ENCODE assay signal across 20 cellular contexts in the genomic region with DNA sequence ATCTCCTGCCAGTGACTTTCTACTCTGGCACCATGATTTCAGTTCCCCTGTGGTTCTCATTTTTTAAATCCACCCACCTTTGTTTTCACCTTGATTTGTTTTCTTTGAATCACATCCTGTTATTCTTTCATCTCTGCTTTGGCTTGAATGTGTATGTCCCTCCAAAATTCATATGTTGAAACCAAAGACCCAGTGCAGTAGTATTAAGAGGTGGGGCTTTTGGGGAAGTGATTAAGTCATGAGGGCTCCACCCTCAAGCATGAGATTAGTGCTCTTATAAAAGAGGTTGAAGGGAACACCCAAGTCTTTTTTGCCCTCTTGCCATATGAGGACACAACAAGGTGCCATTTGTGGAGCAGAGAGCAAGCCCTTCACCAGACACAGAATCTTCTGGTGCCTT.
A peak's percentile ranks its signal among the peaks of the same experiment; 100 is the strongest.
DNase-seq lines count a peak whose midpoint lies in the region; ATAC-seq and TF ChIP-seq lines count a peak whose summit lies in the region.
"Had no signal": no experiment of that assay in that cellular context is flagged by ENCODE, and none has a peak within 500 bp of the region (broad histone marks: within the 10 kb centered on the region; RNA-seq: fewer than 3 reads in every experiment).

No MANE protein-coding gene starts in this region.

- H3K4me2 ChIP-seq in skeletal muscle satellite cell (ENCODE audit: low read length) (peak overlapping the region; percentile 2), neural progenitor cell (no peak overlapping the region)

- no peak overlapping the region for H3K27ac ChIP-seq in neural progenitor cell
- H3K27ac ChIP-seq: psoas muscle, testis had no signal

- peaks cover 42% of the 10 kb centered on the region for H3K36me3 Mint-ChIP-seq in activated CD4-positive, alpha-beta T cell treated with anti-CD3 and anti-CD28 coated beads, Interleukin-2, amount 10 ng/mL, durations not matched to agents 24 days and 14 days (ENCODE audit: low read depth)
- H3K36me3 Mint-ChIP-seq in activated naive CD8-positive, alpha-beta T cell treated with anti-CD3 and anti-CD28 coated beads, Interleukin-2, amount 50 U/mL, for 24 hours (ENCODE audit: low read depth) = peaks cover 20% of the 10 kb centered on the region
- H3K36me3 Mint-ChIP-seq in neural progenitor cell = no peaks in the 10 kb centered on the region

- intact Hi-C loops in activated CD4-positive, alpha-beta T cell treated with anti-CD3 and anti-CD28 coated beads, Interleukin-2, amount 10 ng/mL, durations not matched to agents 24 days and 14 days (cut with micrococcal nuclease) = loop anchor here (1.0 kb wide), 1 partner anchor 9 kb away; no protein-coding TSS in a partner anchor
- intact Hi-C loops in head of caudate nucleus (cut with DNase I) = no loop called here

- H3K9ac ChIP-seq in skeletal muscle satellite cell (ENCODE audit: low read depth, low read length) (no peak overlapping the region), neural progenitor cell (no peak overlapping the region)

- H3K27ac Mint-ChIP-seq in activated CD4-positive, alpha-beta T cell treated with anti-CD3 and anti-CD28 coated beads, Interleukin-2, amount 10 ng/mL, durations not matched to agents 24 days and 14 days = peak overlapping the region; percentile 78
- H3K27ac Mint-ChIP-seq in activated naive CD8-positive, alpha-beta T cell treated with anti-CD3 and anti-CD28 coated beads, Interleukin-2, amount 50 U/mL, for 24 hours = no peak overlapping the region
- no peak overlapping the region for H3K27ac Mint-ChIP-seq in neural progenitor cell
- H3K27ac Mint-ChIP-seq: memory B cell; natural killer cell treated with Interleukin-12 subunit alpha and Interleukin-12 subunit beta and Interleukin-15 and Interleukin-18, amount 100 ng/mL, for 72 hours had no signal

- H3K79me2 ChIP-seq in neural progenitor cell (ENCODE audit: low read depth) = no peaks in the 10 kb centered on the region

- peaks cover 10% of the 10 kb centered on the region for H3F3A ChIP-seq in neural progenitor cell (ENCODE audit: low read depth)

- peaks cover 11% of the 10 kb centered on the region for H3K4me1 ChIP-seq in skeletal muscle satellite cell (ENCODE audit: control insufficient read depth, insufficient read depth, low read length)
- peaks cover 5% of the 10 kb centered on the region for H3K4me1 ChIP-seq in neural progenitor cell
- H3K4me1 ChIP-seq: psoas muscle, spleen, testis had no signal

- peak overlapping the region; percentile 61 for H3K4me3 Mint-ChIP-seq in activated CD4-positive, alpha-beta T cell treated with anti-CD3 and anti-CD28 coated beads, Interleukin-2, amount 10 ng/mL, durations not matched to agents 24 days and 14 days
- H3K4me3 Mint-ChIP-seq in activated naive CD8-positive, alpha-beta T cell treated with anti-CD3 and anti-CD28 coated beads, Interleukin-2, amount 50 U/mL, for 24 hours = no peak overlapping the region
- no peak overlapping the region for H3K4me3 Mint-ChIP-seq in neural progenitor cell
- H3K4me3 Mint-ChIP-seq: CD14-positive monocyte; memory B cell; natural killer cell treated with Interleukin-12 subunit alpha and Interleukin-12 subunit beta and Interleukin-15 and Interleukin-18, amount 100 ng/mL, for 72 hours had no signal

- H3K4me1 Mint-ChIP-seq in activated CD4-positive, alpha-beta T cell treated with anti-CD3 and anti-CD28 coated beads, Interleukin-2, amount 10 ng/mL, durations not matched to agents 24 days and 14 days = peaks cover 57% of the 10 kb centered on the region
- H3K4me1 Mint-ChIP-seq in activated naive CD8-positive, alpha-beta T cell treated with anti-CD3 and anti-CD28 coated beads, Interleukin-2, amount 50 U/mL, for 24 hours = peaks cover 15% of the 10 kb centered on the region
- H3K4me1 Mint-ChIP-seq in neural progenitor cell = no peaks in the 10 kb centered on the region
- H3K4me1 Mint-ChIP-seq: memory B cell had no signal

- H3K27me3 Mint-ChIP-seq in activated CD4-positive, alpha-beta T cell treated with anti-CD3 and anti-CD28 coated beads, Interleukin-2, amount 10 ng/mL, durations not matched to agents 24 days and 14 days = no peaks in the 10 kb centered on the region
- no peaks in the 10 kb centered on the region for H3K27me3 Mint-ChIP-seq in activated naive CD8-positive, alpha-beta T cell treated with anti-CD3 and anti-CD28 coated beads, Interleukin-2, amount 50 U/mL, for 24 hours
- H3K27me3 Mint-ChIP-seq in neural progenitor cell (ENCODE audit: insufficient read depth, low read depth) = no peaks in the 10 kb centered on the region
- H3K27me3 Mint-ChIP-seq: memory B cell; natural killer cell treated with Interleukin-12 subunit alpha and Interleukin-12 subunit beta and Interleukin-15 and Interleukin-18, amount 100 ng/mL, for 72 hours; T-cell had no signal

- TF ChIP-seq CTCF in neural progenitor cell (IDR thresholded peaks at IDR 0.05) = no peak

- H3K9me3 Mint-ChIP-seq in activated CD4-positive, alpha-beta T cell treated with anti-CD3 and anti-CD28 coated beads, Interleukin-2, amount 10 ng/mL, durations not matched to agents 24 days and 14 days = peaks cover 26% of the 10 kb centered on the region
- H3K9me3 Mint-ChIP-seq in activated naive CD8-positive, alpha-beta T cell treated with anti-CD3 and anti-CD28 coated beads, Interleukin-2, amount 50 U/mL, for 24 hours = peaks cover 5% of the 10 kb centered on the region
- peaks cover 5% of the 10 kb centered on the region for H3K9me3 Mint-ChIP-seq in neural progenitor cell
- H3K9me3 Mint-ChIP-seq: natural killer cell treated with Interleukin-12 subunit alpha and Interleukin-12 subunit beta and Interleukin-15 and Interleukin-18, amount 100 ng/mL, for 72 hours had no signal

- no peak overlapping the region for H2AFZ ChIP-seq in neural progenitor cell (replicated peaks)

- H3K4me3 ChIP-seq in skeletal muscle satellite cell (ENCODE audit: low read length) (no peak overlapping the region), neural progenitor cell (no peak overlapping the region)
- H3K4me3 ChIP-seq: K562, psoas muscle, spleen, testis had no signal

- peak; percentile 71 for DNase-seq in activated CD4-positive, alpha-beta T cell treated with anti-CD3 and anti-CD28 coated beads, Interleukin-2, amount 10 ng/mL, durations not matched to agents 24 days and 14 days
- DNase-seq in activated CD4-positive, alpha-beta T cell treated with anti-CD3 and anti-CD28 coated beads for 1 hour = no peak
- DNase-seq in OCI-M1 (lab: John Stamatoyannopoulos, UW) (peak; percentile 0), neural progenitor cell (ENCODE audit: low spot score) (no peak), NCI-H2081 treated with DMSO at 0.1 percent for 48 hours (lab: John Stamatoyannopoulos, UW) (no peak), head of caudate nucleus (no peak)
- no peak for DNase-seq in activated naive CD8-positive, alpha-beta T cell treated with anti-CD3 and anti-CD28 coated beads, Interleukin-2, amount 50 U/mL, for 24 hours
- DNase-seq: DMS153, NCI-H1048, NCI-H524 treated with DMSO at 0.1 percent for 48 hours, psoas muscle, SHP77, spleen, T-cell, testis had no signal

- H3K9me3 ChIP-seq in skeletal muscle satellite cell (replicated peaks; ENCODE audit: low read length) (peaks cover 9% of the 10 kb centered on the region), neural progenitor cell (ENCODE audit: low read depth) (no peaks in the 10 kb centered on the region)
- H3K9me3 ChIP-seq: psoas muscle, testis had no signal

- H3K27me3 ChIP-seq in skeletal muscle satellite cell (ENCODE audit: control insufficient read depth, insufficient read depth, low read length) = no peaks in the 10 kb centered on the region
- no peaks in the 10 kb centered on the region for H3K27me3 ChIP-seq in neural progenitor cell
- H3K27me3 ChIP-seq: spleen, testis had no signal

- H3K36me3 ChIP-seq in skeletal muscle satellite cell (ENCODE audit: insufficient read depth, low read length) = no peaks in the 10 kb centered on the region
- no peaks in the 10 kb centered on the region for H3K36me3 ChIP-seq in neural progenitor cell

- peak; percentile 40 for ATAC-seq in activated naive CD8-positive, alpha-beta T cell treated with anti-CD3 and anti-CD28 coated beads, Interleukin-2, amount 50 U/mL, for 24 hours
- ATAC-seq: K562; natural killer cell treated with Interleukin-12 subunit alpha and Interleukin-12 subunit beta and Interleukin-15 and Interleukin-18, amount 100 ng/mL, for 72 hours; psoas muscle had no signal

- H4K20me1 ChIP-seq in neural progenitor cell (ENCODE audit: low read depth) = no peaks in the 10 kb centered on the region

Comparison
In these comparisons a context has a peak if more than half of its experiments do, and no peak if none do; other contexts are left out.
1. DNase-seq: peak in activated CD4-positive, alpha-beta T cell treated with anti-CD3 and anti-CD28 coated beads, Interleukin-2, amount 10 ng/mL, durations not matched to agents 24 days and 14 days (single experiment) and OCI-M1 (single experiment); none in activated CD4-positive, alpha-beta T cell treated with anti-CD3 and anti-CD28 coated beads for 1 hour (single experiment), activated naive CD8-positive, alpha-beta T cell treated with anti-CD3 and anti-CD28 coated beads, Interleukin-2, amount 50 U/mL, for 24 hours (single experiment), neural progenitor cell (single experiment), NCI-H2081 treated with DMSO at 0.1 percent for 48 hours (single experiment) and head of caudate nucleus (0 of 42).